In the genomic region with DNA sequence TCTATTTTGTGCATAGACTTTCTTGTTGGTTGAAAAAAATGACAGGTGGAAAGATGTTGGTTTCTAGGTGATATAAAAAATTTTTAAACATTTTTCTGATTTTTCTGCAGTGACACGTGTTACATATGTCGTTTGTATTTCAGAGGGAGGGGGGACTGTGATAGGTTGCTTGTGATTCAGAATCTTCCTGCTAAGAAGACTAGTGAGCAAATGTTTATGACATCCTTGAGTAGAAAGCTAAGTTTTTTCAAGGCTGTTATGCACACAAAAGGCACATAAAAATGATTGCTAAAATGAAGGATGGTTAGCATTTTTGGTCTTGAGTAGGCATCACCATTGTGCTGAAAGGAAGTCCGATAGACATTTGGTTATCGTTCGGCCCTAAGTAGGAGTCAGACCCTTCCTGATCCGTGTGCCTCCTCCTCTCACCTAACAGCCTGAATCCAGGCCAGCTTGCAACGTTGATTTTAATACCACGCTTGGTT, we compare ENCODE assay signal across 8 cellular contexts. TPM values are rescaled to one million over a fixed set of nuclear protein-coding genes. Genes with fewer than 3 reads are reported as not detected.
DNase-seq lines count a peak whose midpoint lies in the region; TF ChIP-seq lines count a peak whose summit lies in the region.

No MANE protein-coding gene starts in this region.

- no peak for DNase-seq in activated naive CD4-positive, alpha-beta T cell treated with anti-CD3 and anti-CD28 coated beads for 36 hours
- DNase-seq in activated naive CD4-positive, alpha-beta T cell (lab: John Stamatoyannopoulos, UW), result no peak
- DNase-seq in NCI-H82 (lab: John Stamatoyannopoulos, UW), result peak; percentile 68
- DNase-seq in mammary epithelial cell, result peak; percentile 42
- no peak for DNase-seq in mesothelial cell of epicardium (ENCODE audit: low spot score in 2 of 2, unreplicated experiment in 2 of 2)
- no peak for DNase-seq in DMS153 (lab: John Stamatoyannopoulos, UW)
- no peak for DNase-seq in midbrain (lab: John Stamatoyannopoulos, UW)
- DNase-seq in activated CD4-positive, alpha-beta T cell treated with anti-CD3 and anti-CD28 coated beads for 1 hour, result no peak

- no peak for TF ChIP-seq CTCF in mammary epithelial cell (conservative IDR thresholded peaks at IDR 0.05 in 1 of 2, IDR thresholded peaks at IDR 0.05 in 1 of 2; ENCODE audit: extremely low read depth in 1 of 2, insufficient read depth in 1 of 2, low read depth in 1 of 2, low read length in 2 of 2)
- TF ChIP-seq CTCF in mesothelial cell of epicardium (IDR thresholded peaks at IDR 0.05; ENCODE audit: unreplicated experiment), result no peak

- H3K27ac ChIP-seq in mammary epithelial cell (ENCODE audit: insufficient read depth, low read depth, low read length), result peak overlapping the region; percentile 63

- TSS peak; percentile 40 for BruUV-seq in mammary epithelial cell (replicated peaks; lab: Mats Ljungman, UMichigan)

- H3K4me1 Mint-ChIP-seq in activated naive CD4-positive, alpha-beta T cell treated with anti-CD3 and anti-CD28 coated beads for 36 hours (ENCODE audit: low read depth), result peaks cover 28% of the 10 kb centered on the region
- peaks cover 27% of the 10 kb centered on the region for H3K4me1 Mint-ChIP-seq in mesothelial cell of epicardium

- H3K4me3 Mint-ChIP-seq in activated naive CD4-positive, alpha-beta T cell treated with anti-CD3 and anti-CD28 coated beads for 36 hours, result peak overlapping the region; percentile 89
- H3K4me3 Mint-ChIP-seq in mesothelial cell of epicardium, result peak overlapping the region; percentile 90

- peak overlapping the region; percentile 79 to 96 (median 80) for H3K4me3 ChIP-seq in mammary epithelial cell (replicated peaks in 1 of 3; ENCODE audit: insufficient read depth in 1 of 3, low read depth in 2 of 3, low read length in 3 of 3)

- peaks cover 64% of the 10 kb centered on the region for H3K79me2 ChIP-seq in mammary epithelial cell (ENCODE audit: insufficient read depth, low read length)

- no peaks in the 10 kb centered on the region for H4K20me1 ChIP-seq in mammary epithelial cell (ENCODE audit: insufficient read depth, low read length)

- H3K27me3 ChIP-seq in mammary epithelial cell (ENCODE audit: insufficient read depth, low read length), result no peaks in the 10 kb centered on the region

- peak overlapping the region; percentile 64 for H2AFZ ChIP-seq in mammary epithelial cell (ENCODE audit: low read depth, low read length)

- H3K4me2 ChIP-seq in mammary epithelial cell (ENCODE audit: insufficient read depth, low read depth, low read length), result peak overlapping the region; percentile 99

- dilution Hi-C loops in mammary epithelial cell (cut with HindIII; ENCODE audit: low sequenced_read_pairs), result loop anchor here (25.0 kb wide), 1 partner anchor 312 kb away; no protein-coding TSS in a partner anchor

- WGBS in mammary epithelial cell (ENCODE audit: low coverage, missing lambda C conversion rate), result 2% methylated on average over 8 of the region's 8 CpGs

- H3K36me3 ChIP-seq in mammary epithelial cell (ENCODE audit: insufficient read depth, low read length), result peaks cover 17% of the 10 kb centered on the region

- peak overlapping the region; percentile 81 for H3K9ac ChIP-seq in mammary epithelial cell (ENCODE audit: insufficient read depth, low read length)

- no peaks in the 10 kb centered on the region for H3K9me3 Mint-ChIP-seq in activated naive CD4-positive, alpha-beta T cell treated with anti-CD3 and anti-CD28 coated beads for 36 hours
- no peaks in the 10 kb centered on the region for H3K9me3 Mint-ChIP-seq in mesothelial cell of epicardium

- no peaks in the 10 kb centered on the region for H3K9me3 ChIP-seq in mammary epithelial cell (replicated peaks; ENCODE audit: insufficient read depth, low read length)

- in situ Hi-C loops in mammary epithelial cell (cut with MboI; ENCODE audit: low sequenced_read_pairs in 2 of 2), result loop anchor here (25.0 kb wide), 1 partner anchor 887 kb away; no protein-coding TSS in a partner anchor

- H3K36me3 Mint-ChIP-seq in activated naive CD4-positive, alpha-beta T cell treated with anti-CD3 and anti-CD28 coated beads for 36 hours (ENCODE audit: low read depth), result peaks cover 23% of the 10 kb centered on the region
- peaks cover 7% of the 10 kb centered on the region for H3K36me3 Mint-ChIP-seq in mesothelial cell of epicardium

- H3K27ac Mint-ChIP-seq in activated naive CD4-positive, alpha-beta T cell treated with anti-CD3 and anti-CD28 coated beads for 36 hours, result peak overlapping the region; percentile 93
- H3K27ac Mint-ChIP-seq in mesothelial cell of epicardium, result peak overlapping the region; percentile 92

- peaks cover 25% of the 10 kb centered on the region for H3K4me1 ChIP-seq in mammary epithelial cell (ENCODE audit: insufficient read depth, low read length)

- CTCF ChIA-PET in activated naive CD4-positive, alpha-beta T cell treated with anti-CD3 and anti-CD28 coated beads for 36 hours (lab: Charles Lee), result interaction anchor here (0.7 to 1.2 kb wide), 4 partner anchors 9 to 281 kb away, joined by 3 to 4 read pairs (median 3); a partner anchor contains a TSS
- CTCF ChIA-PET in mammary epithelial cell (lab: Charles Lee; ENCODE audit: low non-redundant PET), result no interaction called here

- H3K27me3 Mint-ChIP-seq in activated naive CD4-positive, alpha-beta T cell treated with anti-CD3 and anti-CD28 coated beads for 36 hours (ENCODE audit: low read depth), result no peaks in the 10 kb centered on the region
- H3K27me3 Mint-ChIP-seq in mesothelial cell of epicardium (ENCODE audit: low read depth), result no peaks in the 10 kb centered on the region

- intact Hi-C loops in activated naive CD4-positive, alpha-beta T cell treated with anti-CD3 and anti-CD28 coated beads for 36 hours (cut with micrococcal nuclease), result loop anchor here (1.0 to 10.0 kb wide), 4 partner anchors 127 to 1590 kb away; a partner anchor contains a TSS
- intact Hi-C loops in mammary epithelial cell (cut with micrococcal nuclease), result loop anchor here (5.0 kb wide), 1 partner anchor 128 kb away; a partner anchor contains a TSS

RNA-seq across cellular contexts. Expression of a gene that starts 1.5 kb away (rescaled TPM):
- total RNA-seq in activated naive CD4-positive, alpha-beta T cell treated with anti-CD3 and anti-CD28 coated beads for 36 hours, result 10 to 100 TPM; 23.3 to 26.0 TPM
- total RNA-seq in mammary epithelial cell (10 to 100 TPM; 25.3 to 27.7 TPM), mesothelial cell of epicardium (38.8 to 40.6 TPM (median 40.2 TPM) in 3 replicates)
- 11.2 TPM for polyA plus RNA-seq in mammary epithelial cell
- 4.8 TPM for polyA minus RNA-seq in mammary epithelial cell

RNA-seq across cellular contexts. Expression of a gene that starts 23.2 kb away (rescaled TPM):
- total RNA-seq in activated naive CD4-positive, alpha-beta T cell treated with anti-CD3 and anti-CD28 coated beads for 36 hours, result 10 to 100 TPM; 23.0 to 23.1 TPM
- total RNA-seq in mammary epithelial cell (10 to 100 TPM; 51.5 to 55.2 TPM), mesothelial cell of epicardium (61.0 to 65.5 TPM (median 64.7 TPM) in 3 replicates)
- polyA plus RNA-seq in mammary epithelial cell, result 16.5 TPM
- polyA minus RNA-seq in mammary epithelial cell, result 39.3 TPM

Comparison
In these comparisons a context has a peak if more than half of its experiments do, and no peak if none do; other contexts are left out.
1. DNase-seq: peak in NCI-H82 (single experiment) and mammary epithelial cell (single experiment); none in activated naive CD4-positive, alpha-beta T cell treated with anti-CD3 and anti-CD28 coated beads for 36 hours (single experiment), activated naive CD4-positive, alpha-beta T cell (0 of 4), mesothelial cell of epicardium (0 of 2), DMS153 (single experiment), midbrain (single experiment) and activated CD4-positive, alpha-beta T cell treated with anti-CD3 and anti-CD28 coated beads for 1 hour (single experiment).